ENCODE assay signal across 9 cellular contexts in genomic region chr7:32501522-32501921, GRCh38. TPM values are rescaled to one million over a fixed set of nuclear protein-coding genes. Genes with fewer than 3 reads are reported as not detected.
DNase-seq lines count a peak whose midpoint lies in the region; ATAC-seq and TF ChIP-seq lines count a peak whose summit lies in the region.
"Had no signal": no experiment of that assay in that cellular context is flagged by ENCODE, and none has a peak within 500 bp of the region (broad histone marks: within the 10 kb centered on the region; RNA-seq: fewer than 3 reads in every experiment).

No MANE protein-coding gene starts in this region.

- H3K4me2 ChIP-seq in skeletal muscle satellite cell (ENCODE audit: low read length), result peak overlapping the region; percentile 78

- peaks cover 39% of the 10 kb centered on the region for H3K4me1 ChIP-seq in SJSA1 (replicated peaks)
- H3K4me1 ChIP-seq in skeletal muscle satellite cell (ENCODE audit: control insufficient read depth, insufficient read depth, low read length), result peaks cover 36% of the 10 kb centered on the region

- peak overlapping the region; percentile 77 for H3K27ac ChIP-seq in SJSA1
- H3K27ac ChIP-seq: parathyroid adenoma had no signal

- H3K27me3 ChIP-seq in SJSA1 (replicated peaks) (no peaks in the 10 kb centered on the region), skeletal muscle satellite cell (ENCODE audit: control insufficient read depth, insufficient read depth, low read length) (no peaks in the 10 kb centered on the region)

- H3K36me3 ChIP-seq in SJSA1 (peaks cover 25% of the 10 kb centered on the region), skeletal muscle satellite cell (ENCODE audit: insufficient read depth, low read length) (peaks cover 12% of the 10 kb centered on the region)

- DNase-seq in HCEC 1CT (peak; percentile 91), SJSA1 (ENCODE audit: low read depth in 1 of 2, low spot score in 2 of 2) (no peak), fibroblast of mammary gland (ENCODE audit: low read depth) (peak; percentile 68)
- no peak for DNase-seq in activated CD4-positive, CD25-positive, alpha-beta regulatory T cell treated with anti-CD3 and anti-CD28 coated beads, Interleukin-2, amount 50 U/mL, for 72 hours
- DNase-seq in activated CD8-positive, alpha-beta memory T cell treated with anti-CD3 and anti-CD28 coated beads, Interleukin-2, amount 50 U/mL, for 4 hours, result no peak
- DNase-seq: NCI-H2171 had no signal

- no peak for ATAC-seq in HG03108 (IDR thresholded peaks at IDR 0.05; ENCODE audit: unreplicated experiment)

- H3K9ac ChIP-seq in skeletal muscle satellite cell (ENCODE audit: low read depth, low read length), result peak overlapping the region; percentile 68
- H3K9ac ChIP-seq: parathyroid adenoma had no signal

- TF ChIP-seq CTCF in fibroblast of mammary gland (conservative IDR thresholded peaks at IDR 0.05; ENCODE audit: control insufficient read depth, insufficient read depth, low read depth, low read length), result no peak

- H3K9me3 ChIP-seq in SJSA1 (replicated peaks) (no peaks in the 10 kb centered on the region), skeletal muscle satellite cell (replicated peaks; ENCODE audit: low read length) (no peaks in the 10 kb centered on the region)

- H3K4me3 ChIP-seq in SJSA1 (no peak overlapping the region), fibroblast of mammary gland (ENCODE audit: control insufficient read depth, low read depth, low read length) (no peak overlapping the region), skeletal muscle satellite cell (ENCODE audit: low read length) (peak overlapping the region; percentile 59)

RNA-seq across cellular contexts. Expression of gene AVL9, which starts 6.2 kb away (rescaled TPM):
- total RNA-seq in SJSA1 (2014; rRNA removed; shearing (Covaris generic)), result 26.8 and 30.2 TPM in 2 replicates
- 28.2 and 40.6 TPM in 2 replicates for total RNA-seq in skeletal muscle satellite cell (2012; rRNA removed)

RNA-seq across cellular contexts. Expression of gene LSM5, which starts 11.3 kb away (rescaled TPM):
- 52.0 and 138 TPM in 2 replicates for total RNA-seq in SJSA1 (2014; rRNA removed; shearing (Covaris generic))
- total RNA-seq in skeletal muscle satellite cell (2012; rRNA removed), result 25.6 and 28.8 TPM in 2 replicates

Comparison
In these comparisons a context has a peak if more than half of its experiments do, and no peak if none do; other contexts are left out.
1. DNase-seq: peak in HCEC 1CT (single experiment) and fibroblast of mammary gland (single experiment); none in SJSA1 (0 of 2), activated CD4-positive, CD25-positive, alpha-beta regulatory T cell treated with anti-CD3 and anti-CD28 coated beads, Interleukin-2, amount 50 U/mL, for 72 hours (single experiment) and activated CD8-positive, alpha-beta memory T cell treated with anti-CD3 and anti-CD28 coated beads, Interleukin-2, amount 50 U/mL, for 4 hours (single experiment).